1 cellular context compared by ENCODE assay signal in the genomic region with DNA sequence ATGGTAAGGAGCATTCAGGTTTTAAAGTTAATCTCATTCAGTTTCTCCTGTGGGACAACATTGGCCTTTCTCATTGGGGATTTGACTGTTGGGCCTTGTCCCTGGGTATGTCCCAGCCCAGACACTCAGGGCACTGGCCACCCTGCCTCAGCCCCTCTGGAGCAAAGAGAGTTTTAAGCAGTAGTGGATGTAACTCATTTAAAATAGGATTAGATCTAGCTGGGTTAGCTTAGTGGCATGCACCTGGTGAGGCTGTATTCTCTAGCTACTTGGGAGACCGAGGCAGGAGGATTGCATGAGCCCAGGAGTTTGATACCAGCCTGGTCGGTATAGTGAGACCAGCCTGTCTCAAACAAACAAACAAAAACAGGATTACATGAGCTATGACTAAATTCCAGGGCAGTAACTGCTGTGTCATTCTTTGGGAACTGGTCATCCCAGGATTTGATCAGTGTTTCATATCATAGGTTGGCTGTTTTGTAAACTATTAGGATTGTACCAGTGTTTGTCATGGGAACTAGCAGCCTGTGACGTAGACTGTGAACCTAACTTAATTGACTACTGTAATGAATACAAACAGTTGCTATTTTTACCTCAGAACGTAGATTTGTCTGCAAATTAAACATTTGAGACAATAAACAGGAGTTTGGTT.
TF ChIP-seq lines count a peak whose summit lies in the region.

No MANE protein-coding gene starts in this region.

TF ChIP-seq in GM12878, 131 proteins besides CTCF, POLR2A, EP300 and RAD21:
- TF ChIP-seq SPI1 (IDR thresholded peaks at IDR 0.05; ENCODE audit: borderline replicate concordance, insufficient read depth, low read depth, low read length) (no peak), IKZF1 (conservative IDR thresholded peaks at IDR 0.05) (0 out of 2 replicates have a peak, but pooled peaks have one; percentile 14)
